8 cellular contexts compared by ENCODE assay signal in genomic region chr12:121295746-121296617, GRCh38. TPM values are rescaled to one million over a fixed set of nuclear protein-coding genes. Genes with fewer than 3 reads are reported as not detected.
DNase-seq lines count a peak whose midpoint lies in the region; ATAC-seq and TF ChIP-seq lines count a peak whose summit lies in the region.

No MANE protein-coding gene starts in this region.

- peak; percentile 50 to 57 for ATAC-seq in right cardiac atrium

- H3K4me3 ChIP-seq in NB4 (ENCODE audit: low read depth, low read length), result peak overlapping the region; percentile 83
- peak overlapping the region; percentile 98 for H3K4me3 ChIP-seq in right cardiac atrium (ENCODE audit: low read length)
- H3K4me3 ChIP-seq in skeletal muscle cell (ENCODE audit: low read depth, low read length), result peak overlapping the region; percentile 95

- no peaks in the 10 kb centered on the region for H3K27me3 ChIP-seq in right cardiac atrium (ENCODE audit: control insufficient read depth, insufficient read depth)

- H3K27ac Mint-ChIP-seq in activated naive CD8-positive, alpha-beta T cell treated with anti-CD3 and anti-CD28 coated beads for 36 hours, result peak overlapping the region; percentile 89

- CTCF ChIA-PET in HEK293T (lab: Yijun Ruan, JAX), result interaction anchor here (1.2 kb wide), 1 partner anchor 10 kb away, joined by 4 read pairs; no protein-coding TSS in a partner anchor

- H3K9me3 ChIP-seq in right cardiac atrium (ENCODE audit: control insufficient read depth, low read length), result no peaks in the 10 kb centered on the region

- DNase-seq in DMS53 (lab: John Stamatoyannopoulos, UW) (peak; percentile 74), DMS53 treated with DMSO at 0.1 percent for 48 hours (lab: John Stamatoyannopoulos, UW; ENCODE audit: unreplicated experiment) (no peak), HEK293T (ENCODE audit: extremely low spot score) (peak; percentile 21), NB4 (ENCODE audit: low read depth) (peak; percentile 59), right cardiac atrium (peak; percentile 51 to 80 (median 77)), skeletal muscle cell (ENCODE audit: low read depth) (no peak), NOMO-1 (lab: John Stamatoyannopoulos, UW; ENCODE audit: unreplicated experiment in 2 of 2) (no peak)
- peak; percentile 47 for DNase-seq in activated naive CD8-positive, alpha-beta T cell treated with anti-CD3 and anti-CD28 coated beads for 36 hours

- TF ChIP-seq CTCF in NB4 (IDR thresholded peaks at IDR 0.05; ENCODE audit: low read depth, low read length), result no peak

- intact Hi-C loops in right cardiac atrium (cut with DNase I), result no loop called here

- WGBS in right cardiac atrium, result 1% methylated on average over 55 of the region's 55 CpGs

- TF ChIP-seq POLR2A in NB4 (IDR thresholded peaks at IDR 0.05; ENCODE audit: extremely low read depth, insufficient read length), result no peak

- peaks cover 3% of the 10 kb centered on the region for H3K36me3 Mint-ChIP-seq in activated naive CD8-positive, alpha-beta T cell treated with anti-CD3 and anti-CD28 coated beads for 36 hours

- no peaks in the 10 kb centered on the region for H3K27me3 Mint-ChIP-seq in activated naive CD8-positive, alpha-beta T cell treated with anti-CD3 and anti-CD28 coated beads for 36 hours

- no peaks in the 10 kb centered on the region for H3K9me3 Mint-ChIP-seq in activated naive CD8-positive, alpha-beta T cell treated with anti-CD3 and anti-CD28 coated beads for 36 hours

- H3K4me1 ChIP-seq in right cardiac atrium (ENCODE audit: control insufficient read depth, insufficient read depth, low read length), result peaks cover 2% of the 10 kb centered on the region

- POLR2A ChIA-PET in HEK293T (lab: Yijun Ruan, JAX), result interaction anchor here (0.8 to 2.2 kb wide), 4 partner anchors 10 to 57 kb away, joined by 3 to 5 read pairs (median 4); partner anchors contain the start of gene ANAPC5

- peaks cover 16% of the 10 kb centered on the region for H3K4me1 Mint-ChIP-seq in activated naive CD8-positive, alpha-beta T cell treated with anti-CD3 and anti-CD28 coated beads for 36 hours

- peak overlapping the region; percentile 86 for H3K4me3 Mint-ChIP-seq in activated naive CD8-positive, alpha-beta T cell treated with anti-CD3 and anti-CD28 coated beads for 36 hours

- peak overlapping the region; percentile 68 for H3K27ac ChIP-seq in right cardiac atrium (ENCODE audit: low read length)

TF ChIP-seq in HEK293T, 16 proteins besides CTCF, POLR2A, EP300 and RAD21:
- TF ChIP-seq ARNT (IDR thresholded peaks at IDR 0.05), result no peak
- peak; percentile 21 for TF ChIP-seq L3MBTL2 (conservative IDR thresholded peaks at IDR 0.05)
- TF ChIP-seq TARDBP (IDR thresholded peaks at IDR 0.05), result no peak
- TF ChIP-seq SP1 (IDR thresholded peaks at IDR 0.05), result no peak
- no peak for TF ChIP-seq NFRKB (IDR thresholded peaks at IDR 0.05)
- TF ChIP-seq ZNF384 (IDR thresholded peaks at IDR 0.05), result no peak
- no peak for TF ChIP-seq FOXK2 (IDR thresholded peaks at IDR 0.05)
TF ChIP-seq in HEK293T: peak in this region for 1.

RNA-seq across cellular contexts. Expression of gene CAMKK2, which starts 0.5 kb away (rescaled TPM):
- 10 to 100 TPM; 37.6 to 38.6 TPM for total RNA-seq in activated naive CD8-positive, alpha-beta T cell treated with anti-CD3 and anti-CD28 coated beads for 36 hours
- total RNA-seq in right cardiac atrium, result 10 to 100 TPM; 15.8 to 22.1 (median 20.6) TPM
- polyA plus RNA-seq in right cardiac atrium, result 11.3 TPM

RNA-seq across cellular contexts. Expression of gene ANAPC5, which starts 56.2 kb away (rescaled TPM):
- total RNA-seq in activated naive CD8-positive, alpha-beta T cell treated with anti-CD3 and anti-CD28 coated beads for 36 hours, result 100 to 1,000 TPM; 130 to 138 TPM
- 10 to 100 TPM; 59.4 to 64.0 (median 60.4) TPM for total RNA-seq in right cardiac atrium
- polyA plus RNA-seq in right cardiac atrium, result 55.7 TPM

Comparison
In these comparisons a context has a peak if more than half of its experiments do, and no peak if none do; other contexts are left out.
1. DNase-seq: peak in DMS53 (single experiment), HEK293T (single experiment), NB4 (single experiment), activated naive CD8-positive, alpha-beta T cell treated with anti-CD3 and anti-CD28 coated beads for 36 hours (single experiment) and right cardiac atrium (3 of 3); none in DMS53 treated with DMSO at 0.1 percent for 48 hours (single experiment), skeletal muscle cell (single experiment) and NOMO-1 (0 of 2).
2. Peak in every context shown above with its lines, with median percentiles within 50 percentile points of each other: H3K4me3 ChIP-seq.